In genomic region chr5:106380736-106381135, GRCh38 we compare ENCODE assay signal across 1 cellular context.
TF ChIP-seq lines count a peak whose summit lies in the region.

No MANE protein-coding gene starts in this region.

TF ChIP-seq in SK-N-SH, 30 proteins besides CTCF, POLR2A, EP300 and RAD21 (continued from another document):
- peak; percentile 75 for TF ChIP-seq FOSL2 (IDR thresholded peaks at IDR 0.05; ENCODE audit: borderline replicate concordance, low read depth)
- no peak for TF ChIP-seq MEF2A (IDR thresholded peaks at IDR 0.05; ENCODE audit: borderline replicate concordance, low read depth)
- TF ChIP-seq USF1 (IDR thresholded peaks at IDR 0.05; ENCODE audit: borderline replicate concordance, low read depth): no peak
- no peak for TF ChIP-seq FOXJ3 (CRISPR knock-in tag; IDR thresholded peaks at IDR 0.05)
- TF ChIP-seq POLR2AphosphoS5 (IDR thresholded peaks at IDR 0.05; ENCODE audit: low read depth, low read length): no peak
- TF ChIP-seq TEAD4 (IDR thresholded peaks at IDR 0.05; ENCODE audit: borderline replicate concordance, insufficient read depth): no peak
- no peak for TF ChIP-seq CHD2 (IDR thresholded peaks at IDR 0.05; ENCODE audit: low read length, partially characterized antibody)
- TF ChIP-seq USF2 (IDR thresholded peaks at IDR 0.05; ENCODE audit: borderline replicate concordance, low read depth, low read length): no peak
- peak; percentile 76; the same call in 1 of the 2 replicates for TF ChIP-seq JUND (IDR thresholded peaks at IDR 0.05)
- no peak for TF ChIP-seq FOXM1 (IDR thresholded peaks at IDR 0.05; ENCODE audit: low read depth)
- TF ChIP-seq TAF1 (IDR thresholded peaks at IDR 0.05; ENCODE audit: borderline replicate concordance, low read depth, low read length): no peak
- no peak for TF ChIP-seq ZBTB33 (IDR thresholded peaks at IDR 0.05; ENCODE audit: borderline replicate concordance, low read depth)
- no peak for TF ChIP-seq NRF1 (IDR thresholded peaks at IDR 0.05; ENCODE audit: low read depth, low read length)
- no peak for TF ChIP-seq RFX5 (IDR thresholded peaks at IDR 0.05; ENCODE audit: low read length)
- TF ChIP-seq ELF1 (IDR thresholded peaks at IDR 0.05): no peak
- TF ChIP-seq NFIC (IDR thresholded peaks at IDR 0.05; ENCODE audit: borderline replicate concordance): peak; percentile 41; the same call in 1 of the 2 replicates
- no peak for TF ChIP-seq EZH2phosphoT487 (IDR thresholded peaks at IDR 0.05; ENCODE audit: borderline replicate concordance, low read depth)
- no peak for TF ChIP-seq RCOR1 (IDR thresholded peaks at IDR 0.05; ENCODE audit: low read length)
- no peak for TF ChIP-seq MAX (IDR thresholded peaks at IDR 0.05; ENCODE audit: low read depth)
